Comparison of ENCODE assay signal across 8 cellular contexts in the genomic region with DNA sequence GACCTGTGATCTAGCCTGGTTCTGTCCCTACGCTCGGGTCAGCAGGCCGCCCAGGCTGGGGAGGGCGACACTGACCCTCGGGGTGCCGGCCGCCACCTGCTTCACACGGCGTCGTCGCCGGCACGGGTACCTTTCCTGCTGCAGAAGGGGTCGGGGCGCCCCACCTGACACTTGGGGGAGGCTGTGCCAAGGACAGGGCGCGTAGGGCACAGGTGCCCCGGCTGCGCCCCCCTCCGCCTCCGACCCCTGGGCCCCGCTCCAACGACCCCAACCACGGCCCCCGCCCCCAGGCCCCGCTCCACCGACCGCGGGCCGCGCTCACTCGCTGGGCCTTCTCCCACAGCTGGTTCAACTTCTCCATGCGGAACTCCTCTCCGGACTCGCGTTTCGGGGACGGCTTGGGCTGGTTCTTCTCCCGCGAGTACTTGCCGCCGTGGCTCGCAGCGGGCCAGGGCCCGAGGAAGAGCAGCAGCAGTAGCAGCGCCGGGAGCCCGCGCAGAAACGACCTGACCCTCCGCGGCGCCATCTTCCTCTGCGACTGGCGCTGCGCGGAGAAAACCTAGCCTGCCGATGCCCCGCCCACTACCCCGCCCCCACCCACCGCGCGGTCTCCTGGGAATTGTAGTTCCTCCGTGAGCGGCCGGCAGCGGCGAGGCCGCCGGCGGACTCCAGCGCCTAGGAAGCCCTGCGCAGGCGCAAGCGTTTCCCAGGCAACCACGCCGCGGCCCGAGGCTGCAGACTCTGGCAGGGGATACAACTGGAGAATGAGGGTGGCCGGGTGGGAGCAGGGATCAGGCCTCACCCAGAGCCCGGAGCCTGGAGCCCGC. TPM values are rescaled to one million over a fixed set of nuclear protein-coding genes. Genes with fewer than 3 reads are reported as not detected.
DNase-seq lines count a peak whose midpoint lies in the region; ATAC-seq, FAIRE-seq and TF ChIP-seq lines count a peak whose summit lies in the region.

A gene with protein sequence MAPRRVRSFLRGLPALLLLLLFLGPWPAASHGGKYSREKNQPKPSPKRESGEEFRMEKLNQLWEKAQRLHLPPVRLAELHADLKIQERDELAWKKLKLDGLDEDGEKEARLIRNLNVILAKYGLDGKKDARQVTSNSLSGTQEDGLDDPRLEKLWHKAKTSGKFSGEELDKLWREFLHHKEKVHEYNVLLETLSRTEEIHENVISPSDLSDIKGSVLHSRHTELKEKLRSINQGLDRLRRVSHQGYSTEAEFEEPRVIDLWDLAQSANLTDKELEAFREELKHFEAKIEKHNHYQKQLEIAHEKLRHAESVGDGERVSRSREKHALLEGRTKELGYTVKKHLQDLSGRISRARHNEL (minus strand): TSS at position 536 of the 827 bp plus-strand sequence. CDS start 10 bp downstream, at position 526.

- ATAC-seq in HG02571 (IDR thresholded peaks at IDR 0.05; ENCODE audit: unreplicated experiment) (peak; percentile 82), Right ventricle myocardium superior (ENCODE audit: poor library complexity) (peak; percentile 97), pancreas (peak; percentile 91 to 98 (median 95))
- ATAC-seq in activated naive CD8-positive, alpha-beta T cell treated with anti-CD3 and anti-CD28 coated beads, Interleukin-2, amount 10 ng/mL, durations not matched to agents 7 days and 5 days (ENCODE audit: low read depth) = peak; percentile 90

- TF ChIP-seq CTCF in GM06990 (IDR thresholded peaks at IDR 0.05; ENCODE audit: insufficient read depth, low read length, poor library complexity, severe bottlenecking) = no peak
- TF ChIP-seq CTCF in SU-DHL-6 (IDR thresholded peaks at IDR 0.05; ENCODE audit: insufficient read depth, low read length, poor library complexity, severe bottlenecking) = no peak
- no peak for TF ChIP-seq CTCF in pancreas (IDR thresholded peaks at IDR 0.05)
- TF ChIP-seq CTCF in tibial artery (IDR thresholded peaks at IDR 0.05) = no peak

- H4K20me1 ChIP-seq in SU-DHL-6 (ENCODE audit: low read depth, low read length) = no peaks in the 10 kb centered on the region

- peaks cover 13% of the 10 kb centered on the region for H3K4me1 Mint-ChIP-seq in activated naive CD8-positive, alpha-beta T cell treated with anti-CD3 and anti-CD28 coated beads, Interleukin-2, amount 10 ng/mL, durations not matched to agents 7 days and 5 days

- POLR2A ChIA-PET in activated naive CD8-positive, alpha-beta T cell treated with anti-CD3 and anti-CD28 coated beads, Interleukin-2, amount 10 ng/mL, durations not matched to agents 7 days and 5 days (lab: Charles Lee) = no interaction called here

- H3K9me3 Mint-ChIP-seq in activated naive CD8-positive, alpha-beta T cell treated with anti-CD3 and anti-CD28 coated beads, Interleukin-2, amount 10 ng/mL, durations not matched to agents 7 days and 5 days = no peaks in the 10 kb centered on the region

- peak within 1 kb of the TSS; percentile 77 for H3K9ac ChIP-seq in SU-DHL-6 (ENCODE audit: low read length)

- H3K4me3 Mint-ChIP-seq in activated naive CD8-positive, alpha-beta T cell treated with anti-CD3 and anti-CD28 coated beads, Interleukin-2, amount 10 ng/mL, durations not matched to agents 7 days and 5 days = peak within 1 kb of the TSS; percentile 98

- no peak for FAIRE-seq in pancreas (lab: Jason Lieb, UNC)

- peaks cover 2% of the 10 kb centered on the region for H3K27me3 Mint-ChIP-seq in activated naive CD8-positive, alpha-beta T cell treated with anti-CD3 and anti-CD28 coated beads, Interleukin-2, amount 10 ng/mL, durations not matched to agents 7 days and 5 days

- H3K4me3 ChIP-seq in GM06990 (replicated peaks; ENCODE audit: low read depth, low read length) = peak within 1 kb of the TSS; percentile 77
- peak within 1 kb of the TSS; percentile 85 for H3K4me3 ChIP-seq in SU-DHL-6 (ENCODE audit: insufficient read depth, low read length, poor library complexity, severe bottlenecking)
- peak within 1 kb of the TSS; percentile 71 to 95 (median 86) for H3K4me3 ChIP-seq in pancreas
- H3K4me3 ChIP-seq in tibial artery = peak within 1 kb of the TSS; percentile 83 to 87

- H3F3A ChIP-seq in SU-DHL-6 (ENCODE audit: insufficient read depth) = no peaks in the 10 kb centered on the region

- peaks cover 0 to 16% (median 10%) of the 10 kb centered on the region in 3 donors for H3K4me1 ChIP-seq in pancreas
- peaks cover 0 to 29% (median 25%) of the 10 kb centered on the region in 4 donors for H3K4me1 ChIP-seq in tibial artery

- intact Hi-C loops in Right ventricle myocardium superior (cut with DNase I) = no loop called here
- intact Hi-C loops in pancreas (cut with DNase I) = no loop called here
- intact Hi-C loops in tibial artery (cut with DNase I; ENCODE audit: low total_unique reads) = no loop called here

- peak; percentile 91 for DNase-seq in GM06990 (ENCODE audit: extremely low read depth, insufficient read length)
- DNase-seq in NCI-H1092 treated with DMSO at 0.1 percent for 48 hours (lab: John Stamatoyannopoulos, UW) = peak; percentile 91
- peak; percentile 88 for DNase-seq in activated naive CD8-positive, alpha-beta T cell treated with anti-CD3 and anti-CD28 coated beads, Interleukin-2, amount 10 ng/mL, durations not matched to agents 7 days and 5 days
- DNase-seq in Right ventricle myocardium superior = peak; percentile 96
- DNase-seq in pancreas = peak; percentile 89 to 98 (median 96)
- peak; percentile 89 to 93 for DNase-seq in tibial artery

- H3K9me2 ChIP-seq in SU-DHL-6 (replicated peaks; ENCODE audit: insufficient read depth, low read length) = no peaks in the 10 kb centered on the region

- H3K79me2 ChIP-seq in SU-DHL-6 (ENCODE audit: insufficient read depth, low read length) = no peaks in the 10 kb centered on the region

- H3K27ac ChIP-seq in SU-DHL-6 (ENCODE audit: low read depth, low read length) (no peak within 1 kb of the TSS), pancreas (peak within 1 kb of the TSS in 3 of 4 donors; percentile 28 to 62 (median 46)), tibial artery (peak within 1 kb of the TSS; percentile 70 to 79)

- H3K27me3 ChIP-seq in GM06990 (replicated peaks; ENCODE audit: control insufficient read depth, insufficient read depth, low read length) = no peaks in the 10 kb centered on the region
- H3K27me3 ChIP-seq in SU-DHL-6 (ENCODE audit: low read length) = no peaks in the 10 kb centered on the region
- no peaks in the 10 kb centered on the region for H3K27me3 ChIP-seq in pancreas
- no peaks in the 10 kb centered on the region for H3K27me3 ChIP-seq in tibial artery

- H3K9me3 ChIP-seq in SU-DHL-6 (ENCODE audit: insufficient read depth, low read length) (no peaks in the 10 kb centered on the region), pancreas (no peaks in the 10 kb centered on the region), tibial artery (no peaks in the 10 kb centered on the region)

- H3K36me3 Mint-ChIP-seq in activated naive CD8-positive, alpha-beta T cell treated with anti-CD3 and anti-CD28 coated beads, Interleukin-2, amount 10 ng/mL, durations not matched to agents 7 days and 5 days = peaks cover 2% of the 10 kb centered on the region

- H2AFZ ChIP-seq in SU-DHL-6 (ENCODE audit: low read depth, low read length, severe bottlenecking) = peak within 1 kb of the TSS; percentile 88

- peak within 1 kb of the TSS; percentile 67 for H3K4me2 ChIP-seq in SU-DHL-6 (ENCODE audit: low read depth, low read length, poor library complexity, severe bottlenecking)

- H3K36me3 ChIP-seq in GM06990 (ENCODE audit: control insufficient read depth, insufficient read depth, low read length) (peaks cover 5% of the 10 kb centered on the region), SU-DHL-6 (ENCODE audit: low read length) (no peaks in the 10 kb centered on the region), pancreas (no peaks in the 10 kb centered on the region), tibial artery (peaks cover 0 to 24% (median 11%) of the 10 kb centered on the region in 3 donors)

- H3K27ac Mint-ChIP-seq in activated naive CD8-positive, alpha-beta T cell treated with anti-CD3 and anti-CD28 coated beads, Interleukin-2, amount 10 ng/mL, durations not matched to agents 7 days and 5 days = peak within 1 kb of the TSS; percentile 96

- 0 to 1% methylated on average over 64 to 82 of the region's 82 CpGs for WGBS in pancreas, 2 donors

RNA-seq across cellular contexts. Expression of the gene that starts here (rescaled TPM):
- total RNA-seq in activated naive CD8-positive, alpha-beta T cell treated with anti-CD3 and anti-CD28 coated beads, Interleukin-2, amount 10 ng/mL, durations not matched to agents 7 days and 5 days = 10 to 100 TPM; 73.1 to 76.6 TPM
- total RNA-seq in Right ventricle myocardium superior (280 TPM), pancreas (100 to 1,000 TPM in 4 of 6 donors, 10 to 100 TPM in 2; 83.9 to 129 (median 111) TPM)
- 100 to 1,000 TPM in 1 of 2 donors, 10 to 100 TPM in 1; 30.4 to 111 TPM for polyA plus RNA-seq in pancreas
